ENCODE assay signal across 1 cellular context in the genomic region with DNA sequence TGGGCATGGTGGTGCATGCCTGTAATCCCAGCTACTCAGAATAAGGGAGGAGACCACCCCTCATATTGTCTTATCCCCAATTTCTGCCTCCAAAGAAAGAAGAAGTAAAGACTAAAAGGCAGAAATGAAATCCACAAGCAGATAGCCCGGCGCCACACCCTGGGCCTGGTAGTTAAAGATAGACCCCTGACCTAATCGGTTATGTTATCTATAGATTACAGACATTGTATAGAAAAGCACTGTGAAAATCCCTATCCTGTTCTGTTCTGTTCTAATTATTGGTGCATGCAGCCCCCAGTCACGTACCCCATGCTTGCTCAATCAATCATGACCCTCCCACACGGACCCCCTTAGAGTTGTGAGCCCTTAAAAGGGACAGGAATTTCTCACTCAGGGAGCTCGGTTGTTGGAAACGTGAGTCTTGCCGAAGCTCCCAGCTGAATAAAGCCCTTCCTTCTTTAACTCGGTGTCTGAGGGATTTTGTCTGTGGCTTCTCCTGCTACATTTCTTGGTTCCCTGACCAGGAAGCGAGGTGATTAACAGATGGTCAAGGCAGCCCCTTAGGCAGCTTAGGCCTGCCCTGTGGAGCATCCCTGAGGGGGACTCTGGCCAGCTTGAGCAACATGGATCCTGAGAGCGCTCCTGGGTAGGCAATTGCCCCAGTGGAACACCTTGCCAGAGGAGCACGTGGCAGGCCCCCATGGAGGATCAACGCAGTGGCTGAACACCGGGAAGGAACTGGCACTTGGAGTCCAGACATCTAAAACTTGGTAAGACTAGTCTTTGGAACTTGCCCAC.
A peak's percentile ranks its signal among the peaks of the same experiment; 100 is the strongest.
TF ChIP-seq lines count a peak whose summit lies in the region.

No MANE protein-coding gene starts in this region.

TF ChIP-seq in K562, 482 proteins besides CTCF, POLR2A, EP300 and RAD21 (continued from another document and continues in another):
- TF ChIP-seq, protein P1, sequence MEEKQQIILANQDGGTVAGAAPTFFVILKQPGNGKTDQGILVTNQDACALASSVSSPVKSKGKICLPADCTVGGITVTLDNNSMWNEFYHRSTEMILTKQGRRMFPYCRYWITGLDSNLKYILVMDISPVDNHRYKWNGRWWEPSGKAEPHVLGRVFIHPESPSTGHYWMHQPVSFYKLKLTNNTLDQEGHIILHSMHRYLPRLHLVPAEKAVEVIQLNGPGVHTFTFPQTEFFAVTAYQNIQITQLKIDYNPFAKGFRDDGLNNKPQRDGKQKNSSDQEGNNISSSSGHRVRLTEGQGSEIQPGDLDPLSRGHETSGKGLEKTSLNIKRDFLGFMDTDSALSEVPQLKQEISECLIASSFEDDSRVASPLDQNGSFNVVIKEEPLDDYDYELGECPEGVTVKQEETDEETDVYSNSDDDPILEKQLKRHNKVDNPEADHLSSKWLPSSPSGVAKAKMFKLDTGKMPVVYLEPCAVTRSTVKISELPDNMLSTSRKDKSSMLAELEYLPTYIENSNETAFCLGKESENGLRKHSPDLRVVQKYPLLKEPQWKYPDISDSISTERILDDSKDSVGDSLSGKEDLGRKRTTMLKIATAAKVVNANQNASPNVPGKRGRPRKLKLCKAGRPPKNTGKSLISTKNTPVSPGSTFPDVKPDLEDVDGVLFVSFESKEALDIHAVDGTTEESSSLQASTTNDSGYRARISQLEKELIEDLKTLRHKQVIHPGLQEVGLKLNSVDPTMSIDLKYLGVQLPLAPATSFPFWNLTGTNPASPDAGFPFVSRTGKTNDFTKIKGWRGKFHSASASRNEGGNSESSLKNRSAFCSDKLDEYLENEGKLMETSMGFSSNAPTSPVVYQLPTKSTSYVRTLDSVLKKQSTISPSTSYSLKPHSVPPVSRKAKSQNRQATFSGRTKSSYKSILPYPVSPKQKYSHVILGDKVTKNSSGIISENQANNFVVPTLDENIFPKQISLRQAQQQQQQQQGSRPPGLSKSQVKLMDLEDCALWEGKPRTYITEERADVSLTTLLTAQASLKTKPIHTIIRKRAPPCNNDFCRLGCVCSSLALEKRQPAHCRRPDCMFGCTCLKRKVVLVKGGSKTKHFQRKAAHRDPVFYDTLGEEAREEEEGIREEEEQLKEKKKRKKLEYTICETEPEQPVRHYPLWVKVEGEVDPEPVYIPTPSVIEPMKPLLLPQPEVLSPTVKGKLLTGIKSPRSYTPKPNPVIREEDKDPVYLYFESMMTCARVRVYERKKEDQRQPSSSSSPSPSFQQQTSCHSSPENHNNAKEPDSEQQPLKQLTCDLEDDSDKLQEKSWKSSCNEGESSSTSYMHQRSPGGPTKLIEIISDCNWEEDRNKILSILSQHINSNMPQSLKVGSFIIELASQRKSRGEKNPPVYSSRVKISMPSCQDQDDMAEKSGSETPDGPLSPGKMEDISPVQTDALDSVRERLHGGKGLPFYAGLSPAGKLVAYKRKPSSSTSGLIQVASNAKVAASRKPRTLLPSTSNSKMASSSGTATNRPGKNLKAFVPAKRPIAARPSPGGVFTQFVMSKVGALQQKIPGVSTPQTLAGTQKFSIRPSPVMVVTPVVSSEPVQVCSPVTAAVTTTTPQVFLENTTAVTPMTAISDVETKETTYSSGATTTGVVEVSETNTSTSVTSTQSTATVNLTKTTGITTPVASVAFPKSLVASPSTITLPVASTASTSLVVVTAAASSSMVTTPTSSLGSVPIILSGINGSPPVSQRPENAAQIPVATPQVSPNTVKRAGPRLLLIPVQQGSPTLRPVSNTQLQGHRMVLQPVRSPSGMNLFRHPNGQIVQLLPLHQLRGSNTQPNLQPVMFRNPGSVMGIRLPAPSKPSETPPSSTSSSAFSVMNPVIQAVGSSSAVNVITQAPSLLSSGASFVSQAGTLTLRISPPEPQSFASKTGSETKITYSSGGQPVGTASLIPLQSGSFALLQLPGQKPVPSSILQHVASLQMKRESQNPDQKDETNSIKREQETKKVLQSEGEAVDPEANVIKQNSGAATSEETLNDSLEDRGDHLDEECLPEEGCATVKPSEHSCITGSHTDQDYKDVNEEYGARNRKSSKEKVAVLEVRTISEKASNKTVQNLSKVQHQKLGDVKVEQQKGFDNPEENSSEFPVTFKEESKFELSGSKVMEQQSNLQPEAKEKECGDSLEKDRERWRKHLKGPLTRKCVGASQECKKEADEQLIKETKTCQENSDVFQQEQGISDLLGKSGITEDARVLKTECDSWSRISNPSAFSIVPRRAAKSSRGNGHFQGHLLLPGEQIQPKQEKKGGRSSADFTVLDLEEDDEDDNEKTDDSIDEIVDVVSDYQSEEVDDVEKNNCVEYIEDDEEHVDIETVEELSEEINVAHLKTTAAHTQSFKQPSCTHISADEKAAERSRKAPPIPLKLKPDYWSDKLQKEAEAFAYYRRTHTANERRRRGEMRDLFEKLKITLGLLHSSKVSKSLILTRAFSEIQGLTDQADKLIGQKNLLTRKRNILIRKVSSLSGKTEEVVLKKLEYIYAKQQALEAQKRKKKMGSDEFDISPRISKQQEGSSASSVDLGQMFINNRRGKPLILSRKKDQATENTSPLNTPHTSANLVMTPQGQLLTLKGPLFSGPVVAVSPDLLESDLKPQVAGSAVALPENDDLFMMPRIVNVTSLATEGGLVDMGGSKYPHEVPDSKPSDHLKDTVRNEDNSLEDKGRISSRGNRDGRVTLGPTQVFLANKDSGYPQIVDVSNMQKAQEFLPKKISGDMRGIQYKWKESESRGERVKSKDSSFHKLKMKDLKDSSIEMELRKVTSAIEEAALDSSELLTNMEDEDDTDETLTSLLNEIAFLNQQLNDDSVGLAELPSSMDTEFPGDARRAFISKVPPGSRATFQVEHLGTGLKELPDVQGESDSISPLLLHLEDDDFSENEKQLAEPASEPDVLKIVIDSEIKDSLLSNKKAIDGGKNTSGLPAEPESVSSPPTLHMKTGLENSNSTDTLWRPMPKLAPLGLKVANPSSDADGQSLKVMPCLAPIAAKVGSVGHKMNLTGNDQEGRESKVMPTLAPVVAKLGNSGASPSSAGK (IDR thresholded peaks at IDR 0.05), result peak; percentile 81
- 0 out of 2 replicates have a peak, but pooled peaks have one; percentile 39 for TF ChIP-seq ZNF134 (CRISPR knock-in tag; conservative IDR thresholded peaks at IDR 0.05)
- peak in 1 of 2 experiments; percentile 49; a peak in 2 of 4 replicates for TF ChIP-seq MAZ (CRISPR knock-in tag; conservative IDR thresholded peaks at IDR 0.05 in 1 of 2, IDR thresholded peaks at IDR 0.05 in 1 of 2)
- TF ChIP-seq POLR2AphosphoS5 (IDR thresholded peaks at IDR 0.05; ENCODE audit: control insufficient read depth, insufficient read depth, low read depth, low read length), result 0 out of 2 replicates have a peak, but pooled peaks have one; percentile 37
- peak; percentile 45; the same call in 1 of the 2 replicates for TF ChIP-seq SP1 (CRISPR knock-in tag; IDR thresholded peaks at IDR 0.05)
- 0 out of 2 replicates have a peak, but pooled peaks have one; percentile 32 for TF ChIP-seq POLR2G (IDR thresholded peaks at IDR 0.05; ENCODE audit: low read depth, low read length)
- peak; percentile 72 for TF ChIP-seq MYC (IDR thresholded peaks at IDR 0.05; ENCODE audit: low read depth, low read length)
- peak; percentile 78; the same call in 1 of the 2 replicates for TF ChIP-seq MYC (CRISPR knock-in tag; IDR thresholded peaks at IDR 0.05; ENCODE audit: borderline replicate concordance, low read depth)
- peak; percentile 67 for TF ChIP-seq ZFX (CRISPR knock-in tag; IDR thresholded peaks at IDR 0.05)
- TF ChIP-seq, protein P2, sequence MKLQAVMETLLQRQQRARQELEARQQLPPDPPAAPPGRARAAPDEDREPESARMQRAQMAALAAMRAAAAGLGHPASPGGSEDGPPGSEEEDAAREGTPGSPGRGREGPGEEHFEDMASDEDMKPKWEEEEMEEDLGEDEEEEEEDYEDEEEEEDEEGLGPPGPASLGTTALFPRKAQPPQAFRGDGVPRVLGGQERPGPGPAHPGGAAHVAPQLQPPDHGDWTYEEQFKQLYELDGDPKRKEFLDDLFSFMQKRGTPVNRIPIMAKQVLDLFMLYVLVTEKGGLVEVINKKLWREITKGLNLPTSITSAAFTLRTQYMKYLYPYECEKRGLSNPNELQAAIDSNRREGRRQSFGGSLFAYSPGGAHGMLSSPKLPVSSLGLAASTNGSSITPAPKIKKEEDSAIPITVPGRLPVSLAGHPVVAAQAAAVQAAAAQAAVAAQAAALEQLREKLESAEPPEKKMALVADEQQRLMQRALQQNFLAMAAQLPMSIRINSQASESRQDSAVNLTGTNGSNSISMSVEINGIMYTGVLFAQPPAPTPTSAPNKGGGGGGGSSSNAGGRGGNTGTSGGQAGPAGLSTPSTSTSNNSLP (IDR thresholded peaks at IDR 0.05; ENCODE audit: borderline replicate concordance, low read depth, low read length), result 0 out of 2 replicates have a peak, but pooled peaks have one; percentile 41
- peak; percentile 77 for TF ChIP-seq MTA1 (IDR thresholded peaks at IDR 0.05; ENCODE audit: borderline replicate concordance)
- TF ChIP-seq BHLHE40 (IDR thresholded peaks at IDR 0.05; ENCODE audit: low read length), result 0 out of 2 replicates have a peak, but pooled peaks have one; percentile 20
- TF ChIP-seq KHSRP (IDR thresholded peaks at IDR 0.05), result peak; percentile 65; the same call in 1 of the 2 replicates
- TF ChIP-seq, protein P3, sequence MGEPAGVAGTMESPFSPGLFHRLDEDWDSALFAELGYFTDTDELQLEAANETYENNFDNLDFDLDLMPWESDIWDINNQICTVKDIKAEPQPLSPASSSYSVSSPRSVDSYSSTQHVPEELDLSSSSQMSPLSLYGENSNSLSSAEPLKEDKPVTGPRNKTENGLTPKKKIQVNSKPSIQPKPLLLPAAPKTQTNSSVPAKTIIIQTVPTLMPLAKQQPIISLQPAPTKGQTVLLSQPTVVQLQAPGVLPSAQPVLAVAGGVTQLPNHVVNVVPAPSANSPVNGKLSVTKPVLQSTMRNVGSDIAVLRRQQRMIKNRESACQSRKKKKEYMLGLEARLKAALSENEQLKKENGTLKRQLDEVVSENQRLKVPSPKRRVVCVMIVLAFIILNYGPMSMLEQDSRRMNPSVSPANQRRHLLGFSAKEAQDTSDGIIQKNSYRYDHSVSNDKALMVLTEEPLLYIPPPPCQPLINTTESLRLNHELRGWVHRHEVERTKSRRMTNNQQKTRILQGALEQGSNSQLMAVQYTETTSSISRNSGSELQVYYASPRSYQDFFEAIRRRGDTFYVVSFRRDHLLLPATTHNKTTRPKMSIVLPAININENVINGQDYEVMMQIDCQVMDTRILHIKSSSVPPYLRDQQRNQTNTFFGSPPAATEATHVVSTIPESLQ (CRISPR knock-in tag; IDR thresholded peaks at IDR 0.05), result peak; percentile 27; the same call in 1 of the 2 replicates
- peak; percentile 90 for TF ChIP-seq CBFA2T2 (conservative IDR thresholded peaks at IDR 0.05)
- TF ChIP-seq, protein P4, sequence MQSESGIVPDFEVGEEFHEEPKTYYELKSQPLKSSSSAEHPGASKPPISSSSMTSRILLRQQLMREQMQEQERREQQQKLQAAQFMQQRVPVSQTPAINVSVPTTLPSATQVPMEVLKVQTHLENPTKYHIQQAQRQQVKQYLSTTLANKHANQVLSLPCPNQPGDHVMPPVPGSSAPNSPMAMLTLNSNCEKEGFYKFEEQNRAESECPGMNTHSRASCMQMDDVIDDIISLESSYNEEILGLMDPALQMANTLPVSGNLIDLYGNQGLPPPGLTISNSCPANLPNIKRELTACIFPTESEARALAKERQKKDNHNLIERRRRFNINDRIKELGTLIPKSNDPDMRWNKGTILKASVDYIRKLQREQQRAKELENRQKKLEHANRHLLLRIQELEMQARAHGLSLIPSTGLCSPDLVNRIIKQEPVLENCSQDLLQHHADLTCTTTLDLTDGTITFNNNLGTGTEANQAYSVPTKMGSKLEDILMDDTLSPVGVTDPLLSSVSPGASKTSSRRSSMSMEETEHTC (IDR thresholded peaks at IDR 0.05), result 0 out of 2 replicates have a peak, but pooled peaks have one; percentile 27
- peak; percentile 28; the same call in 1 of the 2 replicates for TF ChIP-seq PTTG1 (tag; IDR thresholded peaks at IDR 0.05; ENCODE audit: low read depth)
- TF ChIP-seq MEIS2 (IDR thresholded peaks at IDR 0.05; ENCODE audit: partially characterized antibody), result peak; percentile 22
- peak in 1 of 3 experiments; percentile 69; a peak in 2 of 6 replicates for TF ChIP-seq ZBTB11 (CRISPR knock-in tag; IDR thresholded peaks at IDR 0.05)
- TF ChIP-seq, protein P5, sequence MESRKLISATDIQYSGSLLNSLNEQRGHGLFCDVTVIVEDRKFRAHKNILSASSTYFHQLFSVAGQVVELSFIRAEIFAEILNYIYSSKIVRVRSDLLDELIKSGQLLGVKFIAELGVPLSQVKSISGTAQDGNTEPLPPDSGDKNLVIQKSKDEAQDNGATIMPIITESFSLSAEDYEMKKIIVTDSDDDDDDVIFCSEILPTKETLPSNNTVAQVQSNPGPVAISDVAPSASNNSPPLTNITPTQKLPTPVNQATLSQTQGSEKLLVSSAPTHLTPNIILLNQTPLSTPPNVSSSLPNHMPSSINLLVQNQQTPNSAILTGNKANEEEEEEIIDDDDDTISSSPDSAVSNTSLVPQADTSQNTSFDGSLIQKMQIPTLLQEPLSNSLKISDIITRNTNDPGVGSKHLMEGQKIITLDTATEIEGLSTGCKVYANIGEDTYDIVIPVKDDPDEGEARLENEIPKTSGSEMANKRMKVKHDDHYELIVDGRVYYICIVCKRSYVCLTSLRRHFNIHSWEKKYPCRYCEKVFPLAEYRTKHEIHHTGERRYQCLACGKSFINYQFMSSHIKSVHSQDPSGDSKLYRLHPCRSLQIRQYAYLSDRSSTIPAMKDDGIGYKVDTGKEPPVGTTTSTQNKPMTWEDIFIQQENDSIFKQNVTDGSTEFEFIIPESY (CRISPR knock-in tag; IDR thresholded peaks at IDR 0.05), result 0 out of 2 replicates have a peak, but pooled peaks have one; percentile 10
- TF ChIP-seq EP400 (IDR thresholded peaks at IDR 0.05), result peak; percentile 60; the same call in 1 of the 2 replicates
- peak; percentile 82 for TF ChIP-seq ZNF121 (CRISPR knock-in tag; conservative IDR thresholded peaks at IDR 0.05)
- peak; percentile 7 for TF ChIP-seq PHF20 (IDR thresholded peaks at IDR 0.05; ENCODE audit: partially characterized antibody)
- TF ChIP-seq, protein P6, sequence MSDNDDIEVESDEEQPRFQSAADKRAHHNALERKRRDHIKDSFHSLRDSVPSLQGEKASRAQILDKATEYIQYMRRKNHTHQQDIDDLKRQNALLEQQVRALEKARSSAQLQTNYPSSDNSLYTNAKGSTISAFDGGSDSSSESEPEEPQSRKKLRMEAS (CRISPR knock-in tag; IDR thresholded peaks at IDR 0.05), result peak; percentile 89
- peak; percentile 67; the same call in 1 of the 2 replicates for TF ChIP-seq HSF4 (CRISPR knock-in tag; IDR thresholded peaks at IDR 0.05; ENCODE audit: borderline replicate concordance)
- peak; percentile 34; the same call in 1 of the 2 replicates for TF ChIP-seq MEF2D (tag; conservative IDR thresholded peaks at IDR 0.05; ENCODE audit: low read depth)
